Comparison of ENCODE assay signal across 27 cellular contexts in genomic region chr6:163182696-163183095, GRCh38.
"Had no signal": no experiment of that assay in that cellular context is flagged by ENCODE, and none has a peak within 500 bp of the region (broad histone marks: within the 10 kb centered on the region; RNA-seq: fewer than 3 reads in every experiment).

No MANE protein-coding gene starts in this region.

- ATAC-seq: activated T-cell treated with anti-CD3 and anti-CD28 coated beads, Interleukin-2, amount 50 U/mL, for 4 hours; activated T-helper 17 cell treated with anti-CD3 and anti-CD28 coated beads, Interleukin-2, amount 50 U/mL, for 72 hours; gastroesophageal sphincter; left cardiac atrium; left ventricle myocardium superior; stimulated activated naive B cell treated with anti-CD40 and anti-IgM and Interleukin-4, amounts not matched to agents 10 μg/mL and 1 μg/mL and 100 μg/mL, for 72 hours; T-helper 17 cell had no signal

- H3K9me3 ChIP-seq: breast epithelium, gastroesophageal sphincter, sigmoid colon, stomach, suprapubic skin, tibial nerve had no signal

- DNase-seq: activated CD4-positive, alpha-beta memory T cell treated with anti-CD3 and anti-CD28 coated beads, Interleukin-2, amount 10 ng/mL, durations not matched to agents 7 days and 5 days; activated CD4-positive, alpha-beta T cell treated with anti-CD3 and anti-CD28 coated beads, Interleukin-2, amount 10 ng/mL, durations not matched to agents 24 days and 14 days; activated CD4-positive, CD25-positive, alpha-beta regulatory T cell treated with anti-CD3 and anti-CD28 coated beads, Interleukin-2, amount 50 U/mL, for 72 hours; activated gamma-delta T cell treated with Interleukin-2 at 50 U/mL for 16 hours; activated naive CD4-positive, alpha-beta T cell treated with anti-CD3 and anti-CD28 coated beads, Interleukin-2, amount 50 U/mL, for 16 hours; activated T-cell treated with anti-CD3 and anti-CD28 coated beads, Interleukin-2, amount 50 U/mL, for 4 hours; amniotic stem cell; effector memory CD4-positive, alpha-beta T cell; islet precursor cell; left cardiac atrium; left ventricle myocardium superior; sigmoid colon; stimulated activated CD4-positive, alpha-beta T cell treated with anti-CD3 and anti-CD28 coated beads, Interleukin-1b, Interleukin-23, amount 100 ng/mL, for 48 hours; stimulated activated CD4-positive, alpha-beta T cell treated with anti-CD3 and anti-CD28 coated beads, Interleukin-4, amount 100 ng/mL, for 4 hours; stimulated activated CD8-positive, alpha-beta memory T cell treated with anti-CD3 and anti-CD28 coated beads, Interleukin-4, amount 100 ng/mL, for 48 hours; stimulated activated naive B cell treated with anti-CD40 and anti-IgM and Interleukin-4, amounts not matched to agents 10 μg/mL and 1 μg/mL and 100 μg/mL, for 72 hours; stomach; SW 1271; T-helper 17 cell; T1000 had no signal

- H3K4me3 ChIP-seq: breast epithelium, gastroesophageal sphincter, hepatocyte, sigmoid colon, smooth muscle cell, stomach, suprapubic skin, tibial nerve had no signal

- H3K4me1 ChIP-seq: breast epithelium, suprapubic skin had no signal

- H3K27me3 ChIP-seq: breast epithelium, gastroesophageal sphincter, hepatocyte, sigmoid colon, stomach, suprapubic skin, tibial nerve had no signal

- H3K27ac ChIP-seq: breast epithelium, hepatocyte, sigmoid colon, stomach, suprapubic skin had no signal

- H3K36me3 ChIP-seq: breast epithelium, gastroesophageal sphincter, sigmoid colon, stomach, suprapubic skin, tibial nerve had no signal
